Comparison of ENCODE assay signal across 8 cellular contexts in the genomic region with DNA sequence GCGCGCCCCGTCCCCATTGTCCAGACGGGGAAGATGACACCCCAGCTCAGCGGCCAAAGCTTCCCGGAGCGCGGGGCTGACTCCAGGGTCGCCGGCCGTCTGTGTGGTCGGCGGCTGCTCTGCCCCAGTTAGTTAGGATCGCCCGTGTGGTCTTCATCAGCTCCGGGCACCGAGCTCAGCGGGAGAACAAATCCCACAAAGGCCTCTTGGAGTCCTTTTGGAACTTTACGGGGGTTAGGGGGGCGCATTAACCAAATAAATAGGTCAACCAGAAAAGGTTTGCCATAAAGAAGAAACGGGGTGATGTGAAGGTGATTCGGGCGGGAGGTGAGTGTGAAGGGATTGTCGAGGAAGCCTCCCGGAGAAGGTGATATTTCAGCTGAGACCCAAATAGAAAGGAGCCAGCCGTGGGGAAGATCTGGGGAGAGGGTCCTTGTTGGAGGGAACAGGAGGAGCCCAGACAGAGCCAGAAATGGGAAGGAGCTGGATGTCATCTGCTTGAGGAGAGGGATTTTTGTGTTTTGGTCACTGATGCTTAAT. TPM values are rescaled to one million over a fixed set of nuclear protein-coding genes. Genes with fewer than 3 reads are reported as not detected.
DNase-seq lines count a peak whose midpoint lies in the region; ATAC-seq and TF ChIP-seq lines count a peak whose summit lies in the region.

No MANE protein-coding gene starts in this region.

- H3K4me2 ChIP-seq in smooth muscle cell: peak overlapping the region; percentile 100

- peak overlapping the region; percentile 92 for H3K9ac ChIP-seq in smooth muscle cell (ENCODE audit: low read depth)

- intact Hi-C loops in activated CD4-positive, alpha-beta T cell treated with anti-CD3 and anti-CD28 coated beads, Interleukin-2, amount 10 ng/mL, durations not matched to agents 24 days and 14 days (cut with micrococcal nuclease): loop anchor here (1.0 to 10.0 kb wide), 6 partner anchors 42 to 1212 kb away; partner anchors contain the start of genes RILPL2, SBNO1, TCTN2 and TMED2
- intact Hi-C loops in activated B cell treated with CpG ODN at 0.5 μM for 24 hours (cut with micrococcal nuclease): loop anchor here (1.0 to 2.0 kb wide), 6 partner anchors 10 to 348 kb away; partner anchors contain the start of genes DNAH10, EIF2B1, GTF2H3 and TCTN2

- H3K9me3 Mint-ChIP-seq in activated CD4-positive, alpha-beta T cell treated with anti-CD3 and anti-CD28 coated beads, Interleukin-2, amount 10 ng/mL, durations not matched to agents 24 days and 14 days: no peaks in the 10 kb centered on the region
- H3K9me3 Mint-ChIP-seq in activated B cell treated with CpG ODN at 0.5 μM for 24 hours: no peaks in the 10 kb centered on the region
- H3K9me3 Mint-ChIP-seq in glutamatergic neuron (ENCODE audit: unreplicated experiment): peaks cover 3% of the 10 kb centered on the region

- H3K27me3 Mint-ChIP-seq in activated CD4-positive, alpha-beta T cell treated with anti-CD3 and anti-CD28 coated beads, Interleukin-2, amount 10 ng/mL, durations not matched to agents 24 days and 14 days: no peaks in the 10 kb centered on the region
- no peaks in the 10 kb centered on the region for H3K27me3 Mint-ChIP-seq in activated B cell treated with CpG ODN at 0.5 μM for 24 hours
- H3K27me3 Mint-ChIP-seq in glutamatergic neuron (ENCODE audit: unreplicated experiment): peaks cover 5% of the 10 kb centered on the region

- CTCF ChIA-PET in activated B cell treated with CpG ODN at 0.5 μM for 24 hours (lab: Charles Lee): interaction anchor here (1.8 kb wide), 1 partner anchor 49 kb away, joined by 5 read pairs; the partner anchor contains the start of gene DNAH10

- peak overlapping the region; percentile 99 for H3K4me3 ChIP-seq in smooth muscle cell

- peak overlapping the region; percentile 98 for H3K4me3 Mint-ChIP-seq in activated CD4-positive, alpha-beta T cell treated with anti-CD3 and anti-CD28 coated beads, Interleukin-2, amount 10 ng/mL, durations not matched to agents 24 days and 14 days
- H3K4me3 Mint-ChIP-seq in activated B cell treated with CpG ODN at 0.5 μM for 24 hours (peak overlapping the region; percentile 92), glutamatergic neuron (ENCODE audit: unreplicated experiment) (peak overlapping the region; percentile 97)

- no peaks in the 10 kb centered on the region for H3K36me3 ChIP-seq in smooth muscle cell (ENCODE audit: low read depth)

- peak; percentile 73 for DNase-seq in activated CD4-positive, alpha-beta T cell treated with anti-CD3 and anti-CD28 coated beads, Interleukin-2, amount 10 ng/mL, durations not matched to agents 24 days and 14 days
- no peak for DNase-seq in activated CD4-positive, alpha-beta T cell treated with anti-CD3 and anti-CD28 coated beads, Interleukin-2, amount 50 U/mL, for 4 hours
- DNase-seq in activated B cell treated with CpG ODN at 0.5 μM for 24 hours: no peak
- peak; percentile 36 for DNase-seq in glutamatergic neuron
- DNase-seq in smooth muscle cell (lab: John Stamatoyannopoulos, UW; ENCODE audit: unreplicated experiment): no peak
- DNase-seq in NCI-H2029 (lab: John Stamatoyannopoulos, UW): no peak

- ATAC-seq in activated B cell treated with CpG ODN at 0.5 μM for 24 hours (ENCODE audit: low read depth): no peak
- ATAC-seq in HG03280 (IDR thresholded peaks at IDR 0.05; ENCODE audit: unreplicated experiment): no peak
- ATAC-seq in GM21381 (IDR thresholded peaks at IDR 0.05; ENCODE audit: unreplicated experiment): no peak

- H3K27ac ChIP-seq in smooth muscle cell (ENCODE audit: low read depth): peak overlapping the region; percentile 53

- no peaks in the 10 kb centered on the region for H4K20me1 ChIP-seq in smooth muscle cell (ENCODE audit: low read depth)

- no peaks in the 10 kb centered on the region for H3K27me3 ChIP-seq in smooth muscle cell (ENCODE audit: low read depth)

- peak overlapping the region; percentile 75 for H2AFZ ChIP-seq in smooth muscle cell (ENCODE audit: low read depth)

- no peaks in the 10 kb centered on the region for H3K9me3 ChIP-seq in smooth muscle cell (replicated peaks; ENCODE audit: low read depth)

- peak overlapping the region; percentile 93 for H3K27ac Mint-ChIP-seq in activated CD4-positive, alpha-beta T cell treated with anti-CD3 and anti-CD28 coated beads, Interleukin-2, amount 10 ng/mL, durations not matched to agents 24 days and 14 days
- H3K27ac Mint-ChIP-seq in activated B cell treated with CpG ODN at 0.5 μM for 24 hours (peak overlapping the region; percentile 80), glutamatergic neuron (ENCODE audit: unreplicated experiment) (peak overlapping the region; percentile 83)

- POLR2A ChIA-PET in activated B cell treated with CpG ODN at 0.5 μM for 24 hours (lab: Charles Lee): interaction anchor here (0.5 to 4.2 kb wide), 9 partner anchors 11 to 480 kb away, joined by 3 to 41 read pairs (median 6); partner anchors contain the start of genes CCDC92, DDX55, MPHOSPH9 and MTRFR

- H3K4me1 Mint-ChIP-seq in activated CD4-positive, alpha-beta T cell treated with anti-CD3 and anti-CD28 coated beads, Interleukin-2, amount 10 ng/mL, durations not matched to agents 24 days and 14 days: peaks cover 36% of the 10 kb centered on the region
- H3K4me1 Mint-ChIP-seq in activated B cell treated with CpG ODN at 0.5 μM for 24 hours: peaks cover 37% of the 10 kb centered on the region
- H3K4me1 Mint-ChIP-seq in glutamatergic neuron (ENCODE audit: low read depth, unreplicated experiment): peaks cover 6% of the 10 kb centered on the region

- H3F3A ChIP-seq in smooth muscle cell (ENCODE audit: low read depth): peaks cover 5% of the 10 kb centered on the region

- TF ChIP-seq CTCF in activated B cell treated with CpG ODN at 0.5 μM for 24 hours (IDR thresholded peaks at IDR 0.05): no peak
- no peak for TF ChIP-seq CTCF in glutamatergic neuron (IDR thresholded peaks at IDR 0.05; ENCODE audit: partially characterized antibody, unreplicated experiment)
- no peak for TF ChIP-seq CTCF in smooth muscle cell (IDR thresholded peaks at IDR 0.05; ENCODE audit: borderline replicate concordance, insufficient read depth, poor library complexity, severe bottlenecking)

- WGBS in smooth muscle cell (ENCODE audit: low lambda C conversion rate): 2% methylated on average over 25 of the region's 26 CpGs

- H3K79me2 ChIP-seq in smooth muscle cell (ENCODE audit: low read depth): peaks cover 35% of the 10 kb centered on the region

- peaks cover 7% of the 10 kb centered on the region for H3K4me1 ChIP-seq in smooth muscle cell (ENCODE audit: low read depth)

- peaks cover 17% of the 10 kb centered on the region for H3K36me3 Mint-ChIP-seq in activated CD4-positive, alpha-beta T cell treated with anti-CD3 and anti-CD28 coated beads, Interleukin-2, amount 10 ng/mL, durations not matched to agents 24 days and 14 days (ENCODE audit: low read depth)
- H3K36me3 Mint-ChIP-seq in activated B cell treated with CpG ODN at 0.5 μM for 24 hours (ENCODE audit: low read depth): peaks cover 6% of the 10 kb centered on the region
- H3K36me3 Mint-ChIP-seq in glutamatergic neuron (ENCODE audit: unreplicated experiment): no peaks in the 10 kb centered on the region

RNA-seq across cellular contexts. Expression of gene ATP6V0A2, which starts 0.7 kb away (rescaled TPM):
- total RNA-seq in activated CD4-positive, alpha-beta T cell treated with anti-CD3 and anti-CD28 coated beads, Interleukin-2, amount 10 ng/mL, durations not matched to agents 24 days and 14 days: 120 and 122 TPM in 2 replicates
- total RNA-seq in activated B cell treated with CpG ODN at 0.5 μM for 24 hours: 54.9 and 57.8 TPM in 2 replicates
- 38.6 TPM for total RNA-seq in glutamatergic neuron (ENCODE audit: unreplicated experiment)
- 17.4 and 23.8 TPM in 2 replicates for total RNA-seq in smooth muscle cell
- 12.0 and 12.6 TPM in 2 replicates for polyA plus RNA-seq in smooth muscle cell

RNA-seq across cellular contexts. Expression of gene TCTN2, which starts 41.9 kb away (rescaled TPM):
- total RNA-seq in activated CD4-positive, alpha-beta T cell treated with anti-CD3 and anti-CD28 coated beads, Interleukin-2, amount 10 ng/mL, durations not matched to agents 24 days and 14 days: 3.0 and 3.1 TPM in 2 replicates
- total RNA-seq in activated B cell treated with CpG ODN at 0.5 μM for 24 hours: 10.3 and 11.9 TPM in 2 replicates
- total RNA-seq in glutamatergic neuron (ENCODE audit: unreplicated experiment): 5.7 TPM
- total RNA-seq in smooth muscle cell: 11.5 and 12.6 TPM in 2 replicates
- 2.8 and 3.0 TPM in 2 replicates for polyA plus RNA-seq in smooth muscle cell

RNA-seq across cellular contexts. Expression of gene DNAH10, which starts 49.3 kb away (rescaled TPM):
- total RNA-seq in activated CD4-positive, alpha-beta T cell treated with anti-CD3 and anti-CD28 coated beads, Interleukin-2, amount 10 ng/mL, durations not matched to agents 24 days and 14 days: 0.14 and 0.21 TPM in 2 replicates
- 0.32 and 0.51 TPM in 2 replicates for total RNA-seq in activated B cell treated with CpG ODN at 0.5 μM for 24 hours
- total RNA-seq in glutamatergic neuron (ENCODE audit: unreplicated experiment): 0.66 TPM
- total RNA-seq in smooth muscle cell: 1.2 and 1.5 TPM in 2 replicates
- 1.1 and 2.2 TPM in 2 replicates for polyA plus RNA-seq in smooth muscle cell

Comparison
In these comparisons a context has a peak if more than half of its experiments do, and no peak if none do; other contexts are left out.
1. DNase-seq: peak in activated CD4-positive, alpha-beta T cell treated with anti-CD3 and anti-CD28 coated beads, Interleukin-2, amount 10 ng/mL, durations not matched to agents 24 days and 14 days (single experiment) and glutamatergic neuron (single experiment); none in activated CD4-positive, alpha-beta T cell treated with anti-CD3 and anti-CD28 coated beads, Interleukin-2, amount 50 U/mL, for 4 hours (0 of 2), activated B cell treated with CpG ODN at 0.5 μM for 24 hours (single experiment), smooth muscle cell (single experiment) and NCI-H2029 (single experiment).
2. Peak in every context shown above with its lines, with median percentiles within 50 percentile points of each other: H3K27ac Mint-ChIP-seq and H3K4me3 Mint-ChIP-seq.